In the genomic region with DNA sequence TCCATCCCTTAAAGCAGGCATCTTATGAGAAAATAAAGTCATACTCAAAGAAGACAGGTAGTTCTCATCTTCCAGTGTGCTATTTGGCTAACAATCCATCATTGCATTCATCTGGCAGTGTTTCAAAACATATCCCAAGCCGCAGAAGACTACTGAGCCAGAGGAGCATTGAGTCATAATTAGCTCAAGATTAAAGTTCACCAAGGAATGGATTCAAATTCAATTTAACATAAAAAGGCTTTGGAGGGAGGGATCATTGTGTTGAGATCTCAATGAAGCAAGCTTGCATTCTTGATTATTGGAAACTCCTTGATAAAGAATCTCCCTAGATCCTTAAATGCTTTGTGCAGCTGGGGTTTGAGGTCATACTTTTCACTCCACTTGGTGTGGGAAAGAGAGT, we compare ENCODE assay signal across 18 cellular contexts.
DNase-seq lines count a peak whose midpoint lies in the region; TF ChIP-seq lines count a peak whose summit lies in the region.
"Had no signal": no experiment of that assay in that cellular context is flagged by ENCODE, and none has a peak within 500 bp of the region (broad histone marks: within the 10 kb centered on the region; RNA-seq: fewer than 3 reads in every experiment).

No MANE protein-coding gene starts in this region.

- no peak overlapping the region for H3K4me3 ChIP-seq in BLaER1 treated with 17β-estradiol and CSF1 and Interleukin-3, amounts not matched to agents 10 nM and 100 nM
- no peak overlapping the region for H3K4me3 ChIP-seq in astrocyte of the spinal cord (ENCODE audit: low read depth, low read length)
- H3K4me3 ChIP-seq: adrenal gland had no signal

- in situ Hi-C loops in astrocyte of the spinal cord (cut with HindIII; ENCODE audit: low sequenced_read_pairs): no loop called here

- no peaks in the 10 kb centered on the region for H3K36me3 ChIP-seq in BLaER1 treated with 17β-estradiol and CSF1 and Interleukin-3, amounts not matched to agents 10 nM and 100 nM
- H3K36me3 ChIP-seq: adrenal gland had no signal

- H3K27ac ChIP-seq in BLaER1 treated with 17β-estradiol and CSF1 and Interleukin-3, amounts not matched to agents 10 nM and 100 nM: peak overlapping the region in 8 of 11 experiments; percentile 51 to 85 (median 70); a peak in 10 of 22 replicates
- H3K27ac ChIP-seq: adrenal gland had no signal

- DNase-seq in NCI-H446 (lab: John Stamatoyannopoulos, UW) (peak; percentile 14 to 56), astrocyte of the spinal cord (ENCODE audit: low read depth, low spot score) (peak; percentile 69), iris pigment epithelial cell (ENCODE audit: low read depth) (peak; percentile 82), UCSD-AML1 (lab: John Stamatoyannopoulos, UW; ENCODE audit: unreplicated experiment) (no peak), NCI-H1105 (lab: John Stamatoyannopoulos, UW) (no peak)
- no peak for DNase-seq in activated T-cell treated with anti-CD3 and anti-CD28 coated beads, Interleukin-2, amount 50 U/mL, for 1 hour
- no peak for DNase-seq in effector CD4-positive, alpha-beta T cell
- DNase-seq: activated CD4-positive, alpha-beta T cell treated with anti-CD3 and anti-CD28 coated beads, Interleukin-2, amount 10 ng/mL, durations not matched to agents 24 days and 14 days; activated T-cell treated with anti-CD3 and anti-CD28 coated beads, Interleukin-2, amount 50 U/mL, for 4 hours; adrenal gland; H7; hypothalamus; NCI-H2029; SHP77; stimulated activated CD4-positive, alpha-beta T cell treated with anti-CD3 and anti-CD28 coated beads, Interleukin-12 subunit alpha, Interleukin-12 subunit beta, amount 100 ng/mL, for 4 hours; T-helper 9 cell had no signal

- no peak for TF ChIP-seq CTCF in astrocyte of the spinal cord (IDR thresholded peaks at IDR 0.05; ENCODE audit: low read depth, low read length)

- no peaks in the 10 kb centered on the region for H3K27me3 ChIP-seq in BLaER1 treated with 17β-estradiol and CSF1 and Interleukin-3, amounts not matched to agents 10 nM and 100 nM
- H3K27me3 ChIP-seq: adrenal gland had no signal

- no peaks in the 10 kb centered on the region for H4K20me1 ChIP-seq in BLaER1 treated with 17β-estradiol and CSF1 and Interleukin-3, amounts not matched to agents 10 nM and 100 nM

- H3K9me3 ChIP-seq in BLaER1 treated with 17β-estradiol and CSF1 and Interleukin-3, amounts not matched to agents 10 nM and 100 nM (replicated peaks in 1 of 11): no peaks in the 10 kb centered on the region
- H3K9me3 ChIP-seq: adrenal gland had no signal

- peaks cover 18 to 31% (median 22%) of the 10 kb centered on the region in 10 experiments for H3K4me1 ChIP-seq in BLaER1 treated with 17β-estradiol and CSF1 and Interleukin-3, amounts not matched to agents 10 nM and 100 nM
- H3K4me1 ChIP-seq: adrenal gland had no signal

- peak overlapping the region; percentile 25 to 82 (median 55); a peak in 17 of 22 replicates for H3K4me2 ChIP-seq in BLaER1 treated with 17β-estradiol and CSF1 and Interleukin-3, amounts not matched to agents 10 nM and 100 nM

- H3K9ac ChIP-seq in BLaER1 treated with 17β-estradiol and CSF1 and Interleukin-3, amounts not matched to agents 10 nM and 100 nM: no peak overlapping the region
- H3K9ac ChIP-seq: KMS-11 had no signal

Comparison
In these comparisons a context has a peak if more than half of its experiments do, and no peak if none do; other contexts are left out.
1. DNase-seq: peak in NCI-H446 (2 of 2), astrocyte of the spinal cord (single experiment) and iris pigment epithelial cell (single experiment); none in UCSD-AML1 (single experiment), activated T-cell treated with anti-CD3 and anti-CD28 coated beads, Interleukin-2, amount 50 U/mL, for 1 hour (single experiment), NCI-H1105 (single experiment) and effector CD4-positive, alpha-beta T cell (single experiment).